Comparison of ENCODE assay signal across 5 cellular contexts in the genomic region with DNA sequence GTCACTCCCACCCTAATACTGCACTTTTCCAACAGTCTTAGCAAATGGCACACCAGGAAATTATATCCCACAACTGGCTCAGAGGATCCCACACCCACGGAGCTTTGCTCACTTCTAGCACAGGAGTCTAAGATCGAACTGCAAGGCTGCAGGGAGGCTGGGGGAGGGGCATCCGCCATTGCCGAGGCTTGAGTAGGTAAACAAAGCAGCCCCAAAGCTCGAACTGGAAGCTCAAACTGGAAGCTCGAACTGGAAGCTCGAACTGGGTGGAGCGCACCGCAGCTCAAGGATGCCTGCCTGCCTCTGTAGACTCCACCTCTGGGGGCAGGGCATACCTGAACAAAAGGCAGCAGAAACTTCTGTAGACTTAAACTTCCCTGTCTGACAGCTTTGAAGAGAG. TPM values are rescaled to one million over a fixed set of nuclear protein-coding genes. Genes with fewer than 3 reads are reported as not detected.
"Had no signal": no experiment of that assay in that cellular context is flagged by ENCODE, and none has a peak within 500 bp of the region (broad histone marks: within the 10 kb centered on the region; RNA-seq: fewer than 3 reads in every experiment).

No MANE protein-coding gene starts in this region.

RNA-seq across cellular contexts. Expression of gene AQP9, which starts 55.5 kb away (rescaled TPM):
- total RNA-seq: HT1080, LHCN-M2, SK-MEL-5 had no signal
- polyA plus RNA-seq: IgD-negative memory B cell, SK-N-SH had no signal
